21 cellular contexts compared by ENCODE assay signal in the genomic region with DNA sequence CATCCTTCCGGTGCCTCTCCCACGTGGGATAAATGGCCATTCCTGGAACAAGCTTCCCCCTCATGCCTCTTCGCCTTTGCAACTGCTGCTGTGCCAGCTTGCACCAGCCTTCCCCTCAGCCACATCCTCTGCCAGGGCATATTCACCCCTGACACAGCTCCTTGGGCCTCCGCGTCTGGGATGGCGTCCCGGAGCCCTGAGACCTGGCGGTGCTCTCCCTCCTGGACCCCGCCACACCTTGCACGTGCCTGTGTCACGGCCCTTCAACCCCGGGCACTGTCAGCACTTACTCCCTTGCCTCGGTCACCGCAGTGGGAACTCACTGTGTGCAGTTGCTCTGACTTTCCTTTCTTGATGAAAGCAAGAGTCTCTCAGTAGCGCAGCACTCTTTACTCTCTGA. TPM values are rescaled to one million over a fixed set of nuclear protein-coding genes. Genes with fewer than 3 reads are reported as not detected.
A peak's percentile ranks its signal among the peaks of the same experiment; 100 is the strongest.
DNase-seq lines count a peak whose midpoint lies in the region; ATAC-seq, FAIRE-seq and TF ChIP-seq lines count a peak whose summit lies in the region.
"Had no signal": no experiment of that assay in that cellular context is flagged by ENCODE, and none has a peak within 500 bp of the region (broad histone marks: within the 10 kb centered on the region; RNA-seq: fewer than 3 reads in every experiment).

No MANE protein-coding gene starts in this region.

- intact Hi-C loops in K562 (cut with micrococcal nuclease) = no loop called here

- H3K27me3 ChIP-seq in K562 (ENCODE audit: control insufficient read depth in 2 of 2, insufficient read depth in 2 of 2, low read length in 2 of 2) (no peaks in the 10 kb centered on the region), GM23338 (ENCODE audit: insufficient read depth) (no peaks in the 10 kb centered on the region)
- H3K27me3 ChIP-seq: BLaER1 had no signal

- H3F3A ChIP-seq in GM23338 (replicated peaks; ENCODE audit: low read depth) = no peaks in the 10 kb centered on the region

- H3K9me3 ChIP-seq in K562 (replicated peaks; ENCODE audit: control insufficient read depth, insufficient read depth, low read depth, low read length) = no peaks in the 10 kb centered on the region
- H3K9me3 ChIP-seq: BLaER1, Caco-2 had no signal

- H3K36me3 Mint-ChIP-seq in endothelial cell (ENCODE audit: low read depth, unreplicated experiment) (peaks cover 62% of the 10 kb centered on the region), nephron progenitor cell (ENCODE audit: low read depth) (peaks cover 82% of the 10 kb centered on the region), GM23338 (ENCODE audit: low read depth) (peaks cover 84% of the 10 kb centered on the region)

- H2AFZ ChIP-seq in K562 (ENCODE audit: low read depth, low read length) (no peak overlapping the region), GM23338 (no peak overlapping the region)

- H3K4me2 ChIP-seq in K562 (ENCODE audit: insufficient read depth, low read length) = no peak overlapping the region
- H3K4me2 ChIP-seq in GM23338 = no peak overlapping the region
- H3K4me2 ChIP-seq: BLaER1 had no signal

- TF ChIP-seq EP300 in K562 (IDR thresholded peaks at IDR 0.05; ENCODE audit: low read length) = no peak

- ATAC-seq in K562 (no peak), GM23338 (no peak)
- ATAC-seq: CD8-positive, alpha-beta T cell; GM12878 had no signal

- no peak for TF ChIP-seq POLR2A in K562 (conservative IDR thresholded peaks at IDR 0.05)

- no peak overlapping the region for H3K4me3 ChIP-seq in K562
- H3K4me3 ChIP-seq in GM23338 = no peak overlapping the region
- H3K4me3 ChIP-seq: BLaER1, GM12878 had no signal

- TF ChIP-seq RAD21 in K562 (CRISPR knock-in tag; conservative IDR thresholded peaks at IDR 0.05 in 1 of 2, IDR thresholded peaks at IDR 0.05 in 1 of 2) = no peak

- no peaks in the 10 kb centered on the region for H3K9me3 Mint-ChIP-seq in endothelial cell (ENCODE audit: unreplicated experiment)
- no peaks in the 10 kb centered on the region for H3K9me3 Mint-ChIP-seq in nephron progenitor cell
- no peaks in the 10 kb centered on the region for H3K9me3 Mint-ChIP-seq in GM23338
- H3K9me3 Mint-ChIP-seq: CD4-positive, CD25-positive, alpha-beta regulatory T cell; CD8-positive, alpha-beta T cell had no signal

- no peaks in the 10 kb centered on the region for H3K27me3 Mint-ChIP-seq in endothelial cell (ENCODE audit: unreplicated experiment)
- no peaks in the 10 kb centered on the region for H3K27me3 Mint-ChIP-seq in nephron progenitor cell (ENCODE audit: low read depth, poor library complexity)
- peaks cover 1% of the 10 kb centered on the region for H3K27me3 Mint-ChIP-seq in GM23338 (ENCODE audit: insufficient read depth, low read depth, poor library complexity)
- H3K27me3 Mint-ChIP-seq: B cell; CD4-positive, CD25-positive, alpha-beta regulatory T cell had no signal

- H3K36me3 ChIP-seq in K562 (ENCODE audit: control insufficient read depth, insufficient read depth, low read length) (no peaks in the 10 kb centered on the region), GM23338 (ENCODE audit: insufficient read depth) (peaks cover 22% of the 10 kb centered on the region)

- no peak for DNase-seq in K562 (ENCODE audit: extremely low read depth in 1 of 4, low spot score in 3 of 4)
- no peak for DNase-seq in endothelial cell (ENCODE audit: low spot score)
- DNase-seq in nephron progenitor cell = no peak
- DNase-seq in A172 (ENCODE audit: low spot score) = no peak
- DNase-seq in GM23338 (ENCODE audit: low spot score) = no peak
- no peak for DNase-seq in superior temporal gyrus (ENCODE audit: extremely low spot score)
- DNase-seq: Caco-2; CD4-positive, CD25-positive, alpha-beta regulatory T cell; CD8-positive, alpha-beta T cell; DMS79; EL; GDM1; GOT3; H7; HCEC 1CT had no signal

- peaks cover 0 to 12% of the 10 kb centered on the region in 2 experiments; a peak in 3 of 5 replicates for H3K4me1 ChIP-seq in K562 (replicated peaks in 1 of 2; ENCODE audit: control insufficient read depth in 2 of 2, insufficient read depth in 2 of 2, low read length in 2 of 2)
- H3K4me1 ChIP-seq in GM23338 (ENCODE audit: insufficient read depth) = peaks cover 13% of the 10 kb centered on the region

- no peak for FAIRE-seq in K562 (lab: Jason Lieb, UNC)
- FAIRE-seq: A204.1, GM12878, GM18507 had no signal

- H3K27ac ChIP-seq in K562 (ENCODE audit: extremely low read depth, low read depth, low read length) = no peak overlapping the region
- no peak overlapping the region for H3K27ac ChIP-seq in GM23338 (ENCODE audit: low read depth)
- H3K27ac ChIP-seq: BLaER1, C4-2B had no signal

- no peaks in the 10 kb centered on the region for H3K9me2 ChIP-seq in GM23338 (ENCODE audit: insufficient read depth)

- peak overlapping the region; percentile 68 for H3K4me3 Mint-ChIP-seq in endothelial cell (ENCODE audit: unreplicated experiment)
- H3K4me3 Mint-ChIP-seq in nephron progenitor cell = no peak overlapping the region
- H3K4me3 Mint-ChIP-seq in GM23338 = no peak overlapping the region
- H3K4me3 Mint-ChIP-seq: B cell; CD4-positive, CD25-positive, alpha-beta regulatory T cell; CD8-positive, alpha-beta T cell had no signal

- no peak overlapping the region for H3K27ac Mint-ChIP-seq in endothelial cell (ENCODE audit: unreplicated experiment)
- H3K27ac Mint-ChIP-seq in nephron progenitor cell = peak overlapping the region; percentile 79
- H3K27ac Mint-ChIP-seq in GM23338 = no peak overlapping the region
- H3K27ac Mint-ChIP-seq: B cell; CD8-positive, alpha-beta T cell had no signal

- no peaks in the 10 kb centered on the region for H3K9me1 ChIP-seq in K562 (ENCODE audit: control insufficient read depth, insufficient read depth, low read length)

- BruUV-seq in K562 (replicated peaks; lab: Mats Ljungman, UMichigan) = no TSS peak

- WGBS in K562 (ENCODE audit: insufficient coverage, low coverage, missing lambda C conversion rate) = 82% methylated on average over 15 of the region's 15 CpGs

- in situ Hi-C loops in K562 (cut with MboI) = no loop called here

- POLR2A ChIA-PET in K562 (lab: Yijun Ruan, JAX) = interaction anchor here (0.7 to 1.3 kb wide), 3 partner anchors 45 to 1238 kb away, joined by 3 to 4 read pairs (median 3); no protein-coding TSS in a partner anchor

- peak overlapping the region in 1 of 2 experiments; percentile 54; a peak in 2 of 4 replicates for H3K9ac ChIP-seq in K562 (ENCODE audit: insufficient read depth in 1 of 2, low read depth in 2 of 2, low read length in 2 of 2)
- H3K9ac ChIP-seq: BLaER1 had no signal

- H3K79me2 ChIP-seq in K562 (ENCODE audit: control insufficient read depth, insufficient read depth, low read length) = no peaks in the 10 kb centered on the region
- no peaks in the 10 kb centered on the region for H3K79me2 ChIP-seq in GM23338 (replicated peaks; ENCODE audit: insufficient read depth)

- H3K4me1 Mint-ChIP-seq in endothelial cell (ENCODE audit: unreplicated experiment) = peaks cover 6% of the 10 kb centered on the region
- H3K4me1 Mint-ChIP-seq in nephron progenitor cell = peaks cover 19% of the 10 kb centered on the region
- H3K4me1 Mint-ChIP-seq in GM23338 = peaks cover 14% of the 10 kb centered on the region
- H3K4me1 Mint-ChIP-seq: B cell had no signal

- CTCF ChIA-PET in K562 (lab: Yijun Ruan, JAX; ENCODE audit: low intra/inter-chr PET ratio) = no interaction called here

- TF ChIP-seq CTCF in K562 (IDR thresholded peaks at IDR 0.05 in 2 of 3, conservative IDR thresholded peaks at IDR 0.05 in 1 of 3; ENCODE audit: insufficient read depth in 2 of 3, low read depth in 1 of 3, low read length in 3 of 3) (no peak), endothelial cell (IDR thresholded peaks at IDR 0.05; ENCODE audit: unreplicated experiment) (no peak), nephron progenitor cell (IDR thresholded peaks at IDR 0.05) (no peak), GM23338 (conservative IDR thresholded peaks at IDR 0.05; ENCODE audit: low read depth in 2 of 2) (no peak)

- H4K20me1 ChIP-seq in K562 (replicated peaks; ENCODE audit: control insufficient read depth, insufficient read depth, low read length) (no peaks in the 10 kb centered on the region), GM23338 (replicated peaks; ENCODE audit: insufficient read depth) (no peaks in the 10 kb centered on the region; the same call in 1 of the 2 replicates)
- H4K20me1 ChIP-seq: BLaER1 had no signal

RNA-seq across cellular contexts. Expression of a gene that starts 13.2 kb away (rescaled TPM):
- total RNA-seq in K562 (2011; cell fraction: chromatin; rRNA removed; ENCODE audit: low replicate concordance) = 15.8 and 23.9 TPM in 2 replicates
- total RNA-seq in K562 (2011; cell fraction: nucleolus; rRNA removed) = 10.9 and 11.7 TPM in 2 replicates
- 18.0 and 24.7 TPM in 2 replicates for total RNA-seq in K562 (2011; cell fraction: nucleoplasm; rRNA removed)
- total RNA-seq in K562 (2014; rRNA removed) (4.1 and 6.3 TPM in 2 replicates), K562 (2014; rRNA removed; fragmentation: Illumina TruSeq; extraction: Trizol) (8.5 and 9.8 TPM in 2 replicates), K562 (2015; rRNA removed; fragmentation: Illumina TruSeq; extraction: Trizol) (7.1 and 8.2 TPM in 2 replicates), K562 (2021) (10.3 and 10.4 TPM in 2 replicates), endothelial cell (ENCODE audit: unreplicated experiment) (35.4 TPM)
- polyA plus RNA-seq in K562 (2011; rRNA removed) (14.0 and 17.4 TPM in 2 replicates), K562 (2014; fragmentation: Illumina TruSeq; extraction: Trizol) (6.6 and 8.2 TPM in 2 replicates), K562 (2014; fragmentation: Nextera tagmentation; extraction: Ambion mirVana) (1 to 10 TPM; 3.5 to 9.3 TPM), K562 (2014; rRNA removed) (6.3 and 8.1 TPM in 2 replicates), GM23338 (2016; fragmentation: Nextera tagmentation; extraction: Ambion mirVana) (38.4 and 45.5 TPM in 2 replicates)
- polyA plus RNA-seq in K562 (2011; cell fraction: cytosol; rRNA removed) = 7.7 and 9.2 TPM in 2 replicates
- 14.9 and 16.2 TPM in 2 replicates for polyA plus RNA-seq in K562 (2011; cell fraction: nucleus; rRNA removed)
- polyA plus RNA-seq in K562 (2012) = 6.9 and 17.7 TPM in 2 replicates
- polyA minus RNA-seq in K562 (2011; rRNA and poly(A)+ RNA removed) = 9.0 and 11.6 TPM in 2 replicates
- polyA minus RNA-seq in K562 (2011; cell fraction: cytosol; rRNA and poly(A)+ RNA removed) = 5.0 and 10.1 TPM in 2 replicates
- polyA minus RNA-seq in K562 (2011; cell fraction: nucleus; rRNA and poly(A)+ RNA removed) = 10.9 and 12.1 TPM in 2 replicates
- total RNA-seq in A172 (2014; rRNA removed; shearing (Covaris generic)) = 22.8 and 25.2 TPM in 2 replicates
- 22.8 and 29.2 TPM in 2 replicates for total RNA-seq in GM23338 (2014; rRNA removed; shearing (Covaris generic))

RNA-seq across cellular contexts. Expression of a gene that starts 25.6 kb away (rescaled TPM):
- total RNA-seq in K562 (2011; cell fraction: chromatin; rRNA removed; ENCODE audit: low replicate concordance) = 19.1 and 41.5 TPM in 2 replicates
- 35.0 and 37.2 TPM in 2 replicates for total RNA-seq in K562 (2011; cell fraction: nucleolus; rRNA removed)
- total RNA-seq in K562 (2011; cell fraction: nucleoplasm; rRNA removed) = 24.8 and 26.5 TPM in 2 replicates
- total RNA-seq in K562 (2014; rRNA removed) (92.1 and 101 TPM in 2 replicates), K562 (2014; rRNA removed; fragmentation: Illumina TruSeq; extraction: Trizol) (18.1 and 23.5 TPM in 2 replicates), K562 (2015; rRNA removed; fragmentation: Illumina TruSeq; extraction: Trizol) (43.2 and 44.9 TPM in 2 replicates), K562 (2021) (81.8 and 82.4 TPM in 2 replicates), endothelial cell (ENCODE audit: unreplicated experiment) (73.6 TPM)
- polyA plus RNA-seq in K562 (2011; rRNA removed) (45.6 and 52.0 TPM in 2 replicates), K562 (2014; fragmentation: Illumina TruSeq; extraction: Trizol) (50.1 and 68.1 TPM in 2 replicates), K562 (2014; fragmentation: Nextera tagmentation; extraction: Ambion mirVana) (1 to 10 TPM; 3.6 to 6.3 TPM), K562 (2014; rRNA removed) (73.1 and 73.4 TPM in 2 replicates), GM23338 (2016; fragmentation: Nextera tagmentation; extraction: Ambion mirVana) (286 and 305 TPM in 2 replicates)
- 57.7 and 124 TPM in 2 replicates for polyA plus RNA-seq in K562 (2011; cell fraction: cytosol; rRNA removed)
- 49.0 and 58.3 TPM in 2 replicates for polyA plus RNA-seq in K562 (2011; cell fraction: nucleus; rRNA removed)
- polyA plus RNA-seq in K562 (2012) = 70.6 and 119 TPM in 2 replicates
- 29.1 and 41.2 TPM in 2 replicates for polyA minus RNA-seq in K562 (2011; rRNA and poly(A)+ RNA removed)
- 61.6 and 63.4 TPM in 2 replicates for polyA minus RNA-seq in K562 (2011; cell fraction: cytosol; rRNA and poly(A)+ RNA removed)
- 17.5 and 22.9 TPM in 2 replicates for polyA minus RNA-seq in K562 (2011; cell fraction: nucleus; rRNA and poly(A)+ RNA removed)
- total RNA-seq in A172 (2014; rRNA removed; shearing (Covaris generic)) = 291 and 339 TPM in 2 replicates
- 376 and 407 TPM in 2 replicates for total RNA-seq in GM23338 (2014; rRNA removed; shearing (Covaris generic))
